ENCODE assay signal across 8 cellular contexts in genomic region chr4:76305971-76306881, GRCh38.
DNase-seq lines count a peak whose midpoint lies in the region; ATAC-seq and TF ChIP-seq lines count a peak whose summit lies in the region.

Gene STBD1, plus strand, starts transcription at chr4:76306733. Its CDS starts 37 bp downstream, at chr4:76306770.

- TF ChIP-seq CTCF in GM10248 (IDR thresholded peaks at IDR 0.05; ENCODE audit: control extremely low read depth, extremely low read depth, low read depth, missing control alignments): no peak

- H3K36me3 Mint-ChIP-seq in memory B cell: no peaks in the 10 kb centered on the region

- ATAC-seq in memory B cell (ENCODE audit: low read depth) (peak; percentile 26), GM19397 (IDR thresholded peaks at IDR 0.05; ENCODE audit: unreplicated experiment) (no peak)
- ATAC-seq in stimulated activated naive CD8-positive, alpha-beta T cell treated with anti-CD3 and anti-CD28 coated beads, Interleukin-15, amount 100 ng/mL, for 72 hours: peak; percentile 31

- H3K9me3 Mint-ChIP-seq in memory B cell: no peaks in the 10 kb centered on the region
- H3K9me3 Mint-ChIP-seq in stimulated activated naive CD8-positive, alpha-beta T cell treated with anti-CD3 and anti-CD28 coated beads, Interleukin-15, amount 100 ng/mL, for 72 hours: no peaks in the 10 kb centered on the region

- H3K27ac Mint-ChIP-seq in memory B cell: no peak within 1 kb of the TSS
- H3K27ac Mint-ChIP-seq in stimulated activated naive CD8-positive, alpha-beta T cell treated with anti-CD3 and anti-CD28 coated beads, Interleukin-15, amount 100 ng/mL, for 72 hours: peak within 1 kb of the TSS in 1 of 2 donors; percentile 60

- H3K4me1 Mint-ChIP-seq in memory B cell: peaks cover 10% of the 10 kb centered on the region
- peaks cover 34% of the 10 kb centered on the region for H3K4me1 Mint-ChIP-seq in stimulated activated naive CD8-positive, alpha-beta T cell treated with anti-CD3 and anti-CD28 coated beads, Interleukin-15, amount 100 ng/mL, for 72 hours

- DNase-seq in 8988T: peak; percentile 58
- DNase-seq in GM10248 (ENCODE audit: extremely low spot score): peak; percentile 23
- peak; percentile 87 for DNase-seq in NCI-H146 (lab: John Stamatoyannopoulos, UW)
- DNase-seq in activated CD4-positive, alpha-beta T cell treated with anti-CD3 and anti-CD28 coated beads, Interleukin-2, amount 50 U/mL, for 4 hours: peak; percentile 2 to 3
- peak; percentile 56 for DNase-seq in epidermal melanocyte (ENCODE audit: insufficient read length, low spot score)
- no peak for DNase-seq in memory B cell (ENCODE audit: low spot score in 2 of 2)
- peak; percentile 27 to 35 for DNase-seq in stimulated activated naive CD8-positive, alpha-beta T cell treated with anti-CD3 and anti-CD28 coated beads, Interleukin-15, amount 100 ng/mL, for 72 hours

- peak within 1 kb of the TSS; percentile 53 for H3K4me3 Mint-ChIP-seq in memory B cell
- peak within 1 kb of the TSS; percentile 56 to 80 for H3K4me3 Mint-ChIP-seq in stimulated activated naive CD8-positive, alpha-beta T cell treated with anti-CD3 and anti-CD28 coated beads, Interleukin-15, amount 100 ng/mL, for 72 hours

- POLR2A ChIA-PET in GM10248 (lab: Yijun Ruan, JAX): no interaction called here

- H3K27me3 Mint-ChIP-seq in memory B cell: peaks cover 23% of the 10 kb centered on the region
- peaks cover 57% of the 10 kb centered on the region for H3K27me3 Mint-ChIP-seq in stimulated activated naive CD8-positive, alpha-beta T cell treated with anti-CD3 and anti-CD28 coated beads, Interleukin-15, amount 100 ng/mL, for 72 hours

- CTCF ChIA-PET in GM10248 (lab: Yijun Ruan, JAX): interaction anchor here (0.8 to 2.3 kb wide), 9 partner anchors 9 to 126 kb away, joined by 3 to 6 read pairs (median 4); no protein-coding TSS in a partner anchor

Comparison
In these comparisons a context has a peak if more than half of its experiments do, and no peak if none do; other contexts are left out.
1. DNase-seq: peak in 8988T (single experiment), GM10248 (single experiment), NCI-H146 (single experiment), activated CD4-positive, alpha-beta T cell treated with anti-CD3 and anti-CD28 coated beads, Interleukin-2, amount 50 U/mL, for 4 hours (2 of 2), epidermal melanocyte (single experiment) and stimulated activated naive CD8-positive, alpha-beta T cell treated with anti-CD3 and anti-CD28 coated beads, Interleukin-15, amount 100 ng/mL, for 72 hours (2 of 2); none in memory B cell (0 of 2).